In the genomic region with DNA sequence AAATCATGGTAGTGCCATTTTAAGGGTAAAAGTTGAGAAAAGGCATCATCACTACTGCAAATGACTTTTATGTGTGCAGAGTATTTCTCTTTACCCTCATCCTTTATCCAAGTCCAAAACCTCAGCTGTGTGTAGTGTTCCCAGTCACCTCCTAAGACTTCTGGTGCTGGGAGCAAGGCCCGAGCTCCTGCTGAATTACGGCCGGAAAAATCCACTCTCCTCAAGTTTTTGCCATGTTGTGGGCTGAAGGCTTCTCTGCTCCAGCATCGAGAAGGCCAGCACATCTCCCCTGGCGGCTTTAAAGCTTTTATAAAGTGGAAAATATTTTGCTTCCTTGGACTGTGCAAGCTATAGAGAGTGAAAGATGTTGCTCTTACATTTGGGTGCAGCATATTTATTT, we compare ENCODE assay signal across 23 cellular contexts.
DNase-seq lines count a peak whose midpoint lies in the region; ATAC-seq and TF ChIP-seq lines count a peak whose summit lies in the region.
"Had no signal": no experiment of that assay in that cellular context is flagged by ENCODE, and none has a peak within 500 bp of the region (broad histone marks: within the 10 kb centered on the region; RNA-seq: fewer than 3 reads in every experiment).

No MANE protein-coding gene starts in this region.

- H3K79me2 ChIP-seq in mammary epithelial cell (ENCODE audit: insufficient read depth, low read length): no peaks in the 10 kb centered on the region

- DNase-seq in adipocyte (ENCODE audit: low read depth): no peak
- DNase-seq in fibroblast of mammary gland (ENCODE audit: low read depth): peak; percentile 8
- DNase-seq in sciatic nerve (ENCODE audit: low spot score): no peak
- no peak for DNase-seq in brain microvascular endothelial cell
- no peak for DNase-seq in mammary epithelial cell
- DNase-seq in MG63: no peak
- no peak for DNase-seq in activated T-cell treated with anti-CD3 and anti-CD28 coated beads for 4 hours
- DNase-seq: ACHN; AML-193; CD4-positive, CD25-positive, alpha-beta regulatory T cell; COR-L47; DMS 273 treated with DMSO at 0.1 percent for 48 hours; GDM1; GOT3; NCI-H1417 treated with DMSO at 0.1 percent for 48 hours; NCI-H187 treated with DMSO at 0.1 percent for 48 hours; NCI-H2227 treated with DMSO at 0.1 percent for 48 hours; NCI-H524; PC-3; RPMI8226 had no signal

- H3K4me2 ChIP-seq in mammary epithelial cell (ENCODE audit: insufficient read depth, low read depth, low read length): no peak overlapping the region
- H3K4me2 ChIP-seq: KMS-11 had no signal

- H3K9me3 ChIP-seq in adipocyte (ENCODE audit: control insufficient read depth, low read length) (peaks cover 7% of the 10 kb centered on the region), mammary epithelial cell (replicated peaks; ENCODE audit: insufficient read depth, low read length) (no peaks in the 10 kb centered on the region), MG63 (0 out of 2 replicates have a peak, but pooled peaks cover 2% of the 10 kb centered on the region)

- TF ChIP-seq CTCF in fibroblast of mammary gland (conservative IDR thresholded peaks at IDR 0.05; ENCODE audit: control insufficient read depth, insufficient read depth, low read depth, low read length) (no peak), brain microvascular endothelial cell (IDR thresholded peaks at IDR 0.05; ENCODE audit: low read depth, low read length, missing control alignments) (no peak), mammary epithelial cell (conservative IDR thresholded peaks at IDR 0.05 in 1 of 2, IDR thresholded peaks at IDR 0.05 in 1 of 2; ENCODE audit: extremely low read depth in 1 of 2, insufficient read depth in 1 of 2, low read depth in 1 of 2, low read length in 2 of 2) (no peak)

- ATAC-seq in sciatic nerve: peak; percentile 79
- ATAC-seq: HCT116, PC-3 had no signal

- H3K27me3 ChIP-seq in adipocyte (replicated peaks; ENCODE audit: control insufficient read depth, insufficient read depth, low read length) (no peaks in the 10 kb centered on the region), brain microvascular endothelial cell (replicated peaks) (no peaks in the 10 kb centered on the region), mammary epithelial cell (ENCODE audit: insufficient read depth, low read length) (no peaks in the 10 kb centered on the region), MG63 (no peaks in the 10 kb centered on the region)

- H3K4me3 ChIP-seq in adipocyte (ENCODE audit: low read length) (peak overlapping the region; percentile 39), fibroblast of mammary gland (ENCODE audit: control insufficient read depth, low read depth, low read length) (no peak overlapping the region), brain microvascular endothelial cell (ENCODE audit: low read depth, low read length) (no peak overlapping the region), mammary epithelial cell (replicated peaks in 1 of 3; ENCODE audit: insufficient read depth in 1 of 3, low read depth in 2 of 3, low read length in 3 of 3) (no peak overlapping the region), MG63 (no peak overlapping the region)

- dilution Hi-C loops in mammary epithelial cell (cut with HindIII; ENCODE audit: low sequenced_read_pairs): no loop called here

- H3K36me3 ChIP-seq in adipocyte (ENCODE audit: control insufficient read depth, insufficient read depth, low read length, severe bottlenecking) (no peaks in the 10 kb centered on the region), brain microvascular endothelial cell (replicated peaks) (no peaks in the 10 kb centered on the region), mammary epithelial cell (ENCODE audit: insufficient read depth, low read length) (no peaks in the 10 kb centered on the region), MG63 (no peaks in the 10 kb centered on the region)

- peaks cover 11% of the 10 kb centered on the region for H3K4me1 ChIP-seq in adipocyte (ENCODE audit: control insufficient read depth, insufficient read depth, low read length)
- H3K4me1 ChIP-seq in mammary epithelial cell (ENCODE audit: insufficient read depth, low read length): peaks cover 9% of the 10 kb centered on the region

- H4K20me1 ChIP-seq in mammary epithelial cell (ENCODE audit: insufficient read depth, low read length): no peaks in the 10 kb centered on the region

- H3K27ac ChIP-seq in brain microvascular endothelial cell (no peak overlapping the region), mammary epithelial cell (ENCODE audit: insufficient read depth, low read depth, low read length) (no peak overlapping the region)
- H3K27ac ChIP-seq: HL-60, KMS-11 had no signal

- 91% methylated on average over 5 of the region's 5 CpGs for WGBS in mammary epithelial cell (ENCODE audit: low coverage, missing lambda C conversion rate)

- H2AFZ ChIP-seq in mammary epithelial cell (ENCODE audit: low read depth, low read length): no peak overlapping the region

- CTCF ChIA-PET in mammary epithelial cell (lab: Charles Lee; ENCODE audit: low non-redundant PET): no interaction called here

- in situ Hi-C loops in brain microvascular endothelial cell (cut with HindIII; ENCODE audit: low pct_ligation_motif_present, low sequenced_read_pairs): no loop called here
- in situ Hi-C loops in mammary epithelial cell (cut with MboI; ENCODE audit: low sequenced_read_pairs in 2 of 2): no loop called here

- BruUV-seq in mammary epithelial cell (replicated peaks; lab: Mats Ljungman, UMichigan): no TSS peak

- H3K9ac ChIP-seq in adipocyte (ENCODE audit: low read length): peak overlapping the region; percentile 43
- no peak overlapping the region for H3K9ac ChIP-seq in mammary epithelial cell (ENCODE audit: insufficient read depth, low read length)
- H3K9ac ChIP-seq: KMS-11 had no signal

- intact Hi-C loops in sciatic nerve (cut with DNase I): no loop called here
- intact Hi-C loops in mammary epithelial cell (cut with micrococcal nuclease): no loop called here
